Comparison of ENCODE assay signal across 24 cellular contexts in the genomic region with DNA sequence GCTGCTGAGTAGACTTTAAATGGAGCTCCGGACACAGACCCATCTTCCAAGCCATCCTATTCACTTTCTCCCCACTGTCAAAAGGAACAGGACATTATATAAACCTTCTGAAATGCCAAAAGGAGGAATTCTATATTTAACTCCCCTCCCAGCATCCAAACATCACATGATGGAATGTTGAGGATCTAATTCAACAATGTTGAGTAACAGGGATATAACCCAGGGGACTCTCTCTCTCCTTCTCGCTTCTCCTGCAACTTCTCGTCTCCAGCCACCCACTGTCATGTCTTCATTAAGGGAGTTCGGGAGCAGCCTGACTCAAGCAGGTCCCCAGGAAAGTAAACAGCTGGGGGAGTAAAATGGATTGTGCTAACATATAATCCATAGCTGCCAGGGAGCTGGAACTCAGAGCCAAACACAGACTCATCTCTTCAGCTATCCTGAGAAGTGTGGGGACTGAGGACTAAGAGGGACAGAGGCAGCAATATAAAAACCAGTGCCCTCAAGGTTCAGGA. TPM values are rescaled to one million over a fixed set of nuclear protein-coding genes. Genes with fewer than 3 reads are reported as not detected.
DNase-seq lines count a peak whose midpoint lies in the region; ATAC-seq and TF ChIP-seq lines count a peak whose summit lies in the region.
"Had no signal": no experiment of that assay in that cellular context is flagged by ENCODE, and none has a peak within 500 bp of the region (broad histone marks: within the 10 kb centered on the region; RNA-seq: fewer than 3 reads in every experiment).

No MANE protein-coding gene starts in this region.

- no peaks in the 10 kb centered on the region for H3K4me1 Mint-ChIP-seq in activated CD8-positive, alpha-beta T cell treated with anti-CD3 and anti-CD28 coated beads, Interleukin-2, amount 10 ng/mL, durations not matched to agents 7 days and 5 days (ENCODE audit: low read depth)
- H3K4me1 Mint-ChIP-seq: B cell; CD4-positive, CD25-positive, alpha-beta regulatory T cell; IgD-negative memory B cell had no signal

- CTCF ChIA-PET in activated CD8-positive, alpha-beta T cell treated with anti-CD3 and anti-CD28 coated beads, Interleukin-2, amount 10 ng/mL, durations not matched to agents 7 days and 5 days (lab: Charles Lee): no interaction called here

- peak overlapping the region; percentile 14 for H3K9ac ChIP-seq in adipocyte (ENCODE audit: low read length)
- H3K9ac ChIP-seq: GM23248 had no signal

- H3K4me3 ChIP-seq in adipocyte (ENCODE audit: low read length) (peak overlapping the region; percentile 8), dorsolateral prefrontal cortex (no peak overlapping the region), thoracic aorta (no peak overlapping the region)
- H3K4me3 ChIP-seq: GM23248, SJCRH30 had no signal

- H3K27ac Mint-ChIP-seq in activated CD8-positive, alpha-beta T cell treated with anti-CD3 and anti-CD28 coated beads, Interleukin-2, amount 10 ng/mL, durations not matched to agents 7 days and 5 days: no peak overlapping the region
- H3K27ac Mint-ChIP-seq: B cell, IgD-negative memory B cell had no signal

- peaks cover 41% of the 10 kb centered on the region for H3K4me1 ChIP-seq in adipocyte (ENCODE audit: control insufficient read depth, insufficient read depth, low read length)
- peaks cover 17 to 46% of the 10 kb centered on the region in 2 donors for H3K4me1 ChIP-seq in thoracic aorta (ENCODE audit: control insufficient read depth in 1 of 2, low read depth in 2 of 2)
- H3K4me1 ChIP-seq: Caco-2, SJCRH30 had no signal

- no peaks in the 10 kb centered on the region for H3K9me3 Mint-ChIP-seq in activated CD8-positive, alpha-beta T cell treated with anti-CD3 and anti-CD28 coated beads, Interleukin-2, amount 10 ng/mL, durations not matched to agents 7 days and 5 days (ENCODE audit: insufficient read depth)

- H3K27ac ChIP-seq in dorsolateral prefrontal cortex (peak overlapping the region in 51 of 59 donors; percentile 3 to 90 (median 70)), layer of hippocampus (ENCODE audit: low read depth, low read length) (peak overlapping the region; percentile 16), thoracic aorta (peak overlapping the region; percentile 35 to 38)
- H3K27ac ChIP-seq: GM23248, RWPE1, SJCRH30 had no signal

- TF ChIP-seq CTCF in dorsolateral prefrontal cortex (IDR thresholded peaks at IDR 0.05 in 54 of 56, conservative IDR thresholded peaks at IDR 0.05 in 2 of 56; ENCODE audit: low read depth in 1 of 56, partially characterized antibody in 56 of 56) (no peak), thoracic aorta (IDR thresholded peaks at IDR 0.05) (no peak)

- ATAC-seq in thoracic aorta (ENCODE audit: insufficient number of reproducible peaks, low FRiP score, low read depth): no peak
- ATAC-seq in activated CD8-positive, alpha-beta T cell treated with anti-CD3 and anti-CD28 coated beads, Interleukin-2, amount 10 ng/mL, durations not matched to agents 7 days and 5 days: no peak

- POLR2A ChIA-PET in activated CD8-positive, alpha-beta T cell treated with anti-CD3 and anti-CD28 coated beads, Interleukin-2, amount 10 ng/mL, durations not matched to agents 7 days and 5 days (lab: Charles Lee): no interaction called here

- intact Hi-C loops in dorsolateral prefrontal cortex (cut with DNase I): no loop called here

- H3K36me3 Mint-ChIP-seq in activated CD8-positive, alpha-beta T cell treated with anti-CD3 and anti-CD28 coated beads, Interleukin-2, amount 10 ng/mL, durations not matched to agents 7 days and 5 days (ENCODE audit: low read depth): no peaks in the 10 kb centered on the region
- H3K36me3 Mint-ChIP-seq: CD4-positive, CD25-positive, alpha-beta regulatory T cell had no signal

- H3K36me3 ChIP-seq in adipocyte (ENCODE audit: control insufficient read depth, insufficient read depth, low read length, severe bottlenecking) (no peaks in the 10 kb centered on the region), thoracic aorta (no peaks in the 10 kb centered on the region)
- H3K36me3 ChIP-seq: SJCRH30 had no signal

- H3K27me3 ChIP-seq in adipocyte (replicated peaks; ENCODE audit: control insufficient read depth, insufficient read depth, low read length) (no peaks in the 10 kb centered on the region), dorsolateral prefrontal cortex (no peaks in the 10 kb centered on the region), layer of hippocampus (ENCODE audit: control insufficient read depth, insufficient read depth, low read length) (no peaks in the 10 kb centered on the region), thoracic aorta (replicated peaks; ENCODE audit: insufficient read depth) (no peaks in the 10 kb centered on the region)
- H3K27me3 ChIP-seq: SJCRH30 had no signal

- H3K4me3 Mint-ChIP-seq in activated CD8-positive, alpha-beta T cell treated with anti-CD3 and anti-CD28 coated beads, Interleukin-2, amount 10 ng/mL, durations not matched to agents 7 days and 5 days: no peak overlapping the region
- H3K4me3 Mint-ChIP-seq: B cell; CD4-positive, CD25-positive, alpha-beta regulatory T cell had no signal

- H3K27me3 Mint-ChIP-seq in activated CD8-positive, alpha-beta T cell treated with anti-CD3 and anti-CD28 coated beads, Interleukin-2, amount 10 ng/mL, durations not matched to agents 7 days and 5 days (ENCODE audit: low read depth): no peaks in the 10 kb centered on the region
- H3K27me3 Mint-ChIP-seq: CD4-positive, CD25-positive, alpha-beta regulatory T cell had no signal

- no peaks in the 10 kb centered on the region for H3K9me3 ChIP-seq in adipocyte (ENCODE audit: control insufficient read depth, low read length)
- no peaks in the 10 kb centered on the region for H3K9me3 ChIP-seq in thoracic aorta
- H3K9me3 ChIP-seq: Caco-2, SJCRH30 had no signal

- DNase-seq in adipocyte (ENCODE audit: low read depth): peak; percentile 9
- DNase-seq in dorsolateral prefrontal cortex: peak in 4 of 10 donors; percentile 34 to 67 (median 60)
- DNase-seq in thoracic aorta (ENCODE audit: low spot score): no peak
- DNase-seq in NCI-H1417 (lab: John Stamatoyannopoulos, UW): no peak
- DNase-seq in GM03348 (ENCODE audit: low spot score): no peak
- no peak for DNase-seq in activated CD8-positive, alpha-beta T cell treated with anti-CD3 and anti-CD28 coated beads, Interleukin-2, amount 10 ng/mL, durations not matched to agents 7 days and 5 days
- DNase-seq: Caco-2; CD4-positive, CD25-positive, alpha-beta regulatory T cell; DMS53; GM23248; HCEC 1CT; MV-4-11; NCI-H1436; NCI-H2029; NCI-H2171 treated with DMSO at 0.1 percent for 48 hours; NCI-H774; SJCRH30 had no signal

RNA-seq across cellular contexts. Expression of gene GRIN2A, which starts 51.7 kb away (rescaled TPM):
- 100 to 1,000 TPM in 115 of 120 experiments, 10 to 100 TPM in 5; 52.1 to 201 (median 143) TPM for total RNA-seq in dorsolateral prefrontal cortex
- 1 to 10 TPM in 1 of 2 donors, under 1 TPM in 1; 0.27 to 2.5 TPM for total RNA-seq in thoracic aorta
- total RNA-seq in activated CD8-positive, alpha-beta T cell treated with anti-CD3 and anti-CD28 coated beads, Interleukin-2, amount 10 ng/mL, durations not matched to agents 7 days and 5 days: not detected
- total RNA-seq: CD4-positive, CD25-positive, alpha-beta regulatory T cell; GM23248; HT1080; LHCN-M2; NCI-H460 had no signal

Comparison
In these comparisons a context has a peak if more than half of its experiments do, and no peak if none do; other contexts are left out.
1. H3K27ac ChIP-seq: peak in every context shown above with its lines; median percentile 70 in dorsolateral prefrontal cortex; 36 in thoracic aorta; 16 in layer of hippocampus.
2. RNA of gene GRIN2A, which starts 51.7 kb away (total RNA-seq): 52.1 to 201 TPM in dorsolateral prefrontal cortex; 0.27 to 2.5 TPM in thoracic aorta and not detected in activated CD8-positive, alpha-beta T cell treated with anti-CD3 and anti-CD28 coated beads, Interleukin-2, amount 10 ng/mL, durations not matched to agents 7 days and 5 days; every median in the first group is over 10 times any median in the second.